8 cellular contexts compared by ENCODE assay signal in genomic region chr9:18255158-18255629, GRCh38.
A peak's percentile ranks its signal among the peaks of the same experiment; 100 is the strongest.
DNase-seq lines count a peak whose midpoint lies in the region; ATAC-seq, FAIRE-seq and TF ChIP-seq lines count a peak whose summit lies in the region.

No MANE protein-coding gene starts in this region.

- no peaks in the 10 kb centered on the region for H3K36me3 ChIP-seq in GM23248 (ENCODE audit: low read depth)
- H3K36me3 ChIP-seq in Karpas-422 (ENCODE audit: insufficient read depth, low read length): no peaks in the 10 kb centered on the region
- no peaks in the 10 kb centered on the region for H3K36me3 ChIP-seq in tibial artery

- H3K4me3 ChIP-seq in GM23248 (no peak overlapping the region), Karpas-422 (ENCODE audit: low read length) (no peak overlapping the region), tibial artery (no peak overlapping the region)

- intact Hi-C loops in activated T-helper 2 cell treated with anti-CD3 and anti-CD28 coated beads, Interferon-gamma antibody, Interleukin-2, Interleukin-4, amounts not matched to agents 10 μg/mL and 5 μg/mL and 100 μg/mL, durations not matched to agents 14 hours and 24 hours and 36 hours (cut with micrococcal nuclease): loop anchor here (1.0 to 5.0 kb wide), 3 partner anchors 187 to 1202 kb away; no protein-coding TSS in a partner anchor
- intact Hi-C loops in tibial artery (cut with DNase I; ENCODE audit: low total_unique reads): loop anchor here (5.0 kb wide), 3 partner anchors 187 to 922 kb away; no protein-coding TSS in a partner anchor

- peak overlapping the region; percentile 8; the same call in 1 of the 2 replicates for H3K27ac ChIP-seq in GM23248
- H3K27ac ChIP-seq in Karpas-422 (ENCODE audit: low read length): no peak overlapping the region
- H3K27ac ChIP-seq in tibial artery: no peak overlapping the region

- H3K4me1 ChIP-seq in GM23248 (ENCODE audit: insufficient read depth) (peaks cover 17% of the 10 kb centered on the region), Karpas-422 (ENCODE audit: low read length) (no peaks in the 10 kb centered on the region), tibial artery (peaks cover 0 to 3% (median 0%) of the 10 kb centered on the region in 4 donors)

- no peak overlapping the region for H3K4me3 Mint-ChIP-seq in activated T-helper 2 cell treated with anti-CD3 and anti-CD28 coated beads, Interferon-gamma antibody, Interleukin-2, Interleukin-4, amounts not matched to agents 10 μg/mL and 5 μg/mL and 100 μg/mL, durations not matched to agents 14 hours and 24 hours and 36 hours (ENCODE audit: low read depth)

- no peaks in the 10 kb centered on the region for H3K9me3 ChIP-seq in GM23248 (ENCODE audit: low read depth)
- H3K9me3 ChIP-seq in Karpas-422 (ENCODE audit: low read length): no peaks in the 10 kb centered on the region
- no peaks in the 10 kb centered on the region for H3K9me3 ChIP-seq in tibial artery

- ATAC-seq in omental fat pad (ENCODE audit: low FRiP score): no peak

- TF ChIP-seq CTCF in omental fat pad (IDR thresholded peaks at IDR 0.05) (peak in 2 of 3 donors; percentile 80 to 97), tibial artery (IDR thresholded peaks at IDR 0.05) (peak; percentile 89 to 90)

- H3K9me3 Mint-ChIP-seq in activated T-helper 2 cell treated with anti-CD3 and anti-CD28 coated beads, Interferon-gamma antibody, Interleukin-2, Interleukin-4, amounts not matched to agents 10 μg/mL and 5 μg/mL and 100 μg/mL, durations not matched to agents 14 hours and 24 hours and 36 hours: no peaks in the 10 kb centered on the region

- 0 to 2% methylated on average over 9 of the region's 9 CpGs for WGBS in GM23248 (ENCODE audit: low coverage in 1 of 2, low lambda C conversion rate in 2 of 2, missing lambda C conversion rate in 2 of 2), 2 experiments

- H4K20me1 ChIP-seq in GM23248 (ENCODE audit: insufficient read depth): no peaks in the 10 kb centered on the region
- H4K20me1 ChIP-seq in Karpas-422 (ENCODE audit: insufficient read depth, low read depth, low read length): no peaks in the 10 kb centered on the region

- H3K27me3 Mint-ChIP-seq in activated T-helper 2 cell treated with anti-CD3 and anti-CD28 coated beads, Interferon-gamma antibody, Interleukin-2, Interleukin-4, amounts not matched to agents 10 μg/mL and 5 μg/mL and 100 μg/mL, durations not matched to agents 14 hours and 24 hours and 36 hours (ENCODE audit: low read depth): peaks cover 6% of the 10 kb centered on the region

- H3K4me1 Mint-ChIP-seq in activated T-helper 2 cell treated with anti-CD3 and anti-CD28 coated beads, Interferon-gamma antibody, Interleukin-2, Interleukin-4, amounts not matched to agents 10 μg/mL and 5 μg/mL and 100 μg/mL, durations not matched to agents 14 hours and 24 hours and 36 hours (ENCODE audit: low read depth): peaks cover 7% of the 10 kb centered on the region

- H3K79me2 ChIP-seq in GM23248 (ENCODE audit: insufficient read depth) (no peaks in the 10 kb centered on the region), Karpas-422 (ENCODE audit: low read length) (no peaks in the 10 kb centered on the region)

- no peaks in the 10 kb centered on the region for H3K27me3 ChIP-seq in GM23248 (replicated peaks; ENCODE audit: insufficient read depth)
- H3K27me3 ChIP-seq in Karpas-422 (ENCODE audit: low read length): no peaks in the 10 kb centered on the region
- no peaks in the 10 kb centered on the region for H3K27me3 ChIP-seq in tibial artery

- no peaks in the 10 kb centered on the region for H3K9me2 ChIP-seq in GM23248 (ENCODE audit: insufficient read depth)
- no peaks in the 10 kb centered on the region for H3K9me2 ChIP-seq in Karpas-422 (replicated peaks; ENCODE audit: insufficient read depth, low read length)

- H2AFZ ChIP-seq in GM23248 (peak overlapping the region; percentile 19; the same call in 1 of the 2 replicates), Karpas-422 (ENCODE audit: low read length) (no peak overlapping the region)

- H3K4me2 ChIP-seq in GM23248 (ENCODE audit: unreplicated experiment): peak overlapping the region; percentile 36
- no peak overlapping the region for H3K4me2 ChIP-seq in Karpas-422 (ENCODE audit: low read depth, low read length, poor library complexity, severe bottlenecking)

- peak; percentile 89 for DNase-seq in ELR (ENCODE audit: low read depth)
- peak; percentile 89 for DNase-seq in GM23248
- DNase-seq in Karpas-422: peak; percentile 89
- DNase-seq in RPMI8226: peak; percentile 75
- peak; percentile 48 for DNase-seq in activated T-helper 2 cell treated with anti-CD3 and anti-CD28 coated beads, Interferon-gamma antibody, Interleukin-2, Interleukin-4, amounts not matched to agents 10 μg/mL and 5 μg/mL and 100 μg/mL, durations not matched to agents 14 hours and 24 hours and 36 hours (ENCODE audit: low spot score)
- peak; percentile 12 to 58 for DNase-seq in frontal cortex (ENCODE audit: low spot score in 2 of 2)
- DNase-seq in omental fat pad (ENCODE audit: low spot score): peak; percentile 65
- DNase-seq in tibial artery: peak; percentile 61 to 85

- H3F3A ChIP-seq in GM23248 (ENCODE audit: insufficient read depth): no peaks in the 10 kb centered on the region; the same call in none of the 2 replicates

- in situ Hi-C loops in GM23248 (cut with MboI): loop anchor here (10.0 to 25.0 kb wide), 3 partner anchors 182 to 760 kb away; no protein-coding TSS in a partner anchor

- peak; percentile 90 for FAIRE-seq in frontal cortex (lab: Jason Lieb, UNC)

- H3K36me3 Mint-ChIP-seq in activated T-helper 2 cell treated with anti-CD3 and anti-CD28 coated beads, Interferon-gamma antibody, Interleukin-2, Interleukin-4, amounts not matched to agents 10 μg/mL and 5 μg/mL and 100 μg/mL, durations not matched to agents 14 hours and 24 hours and 36 hours (ENCODE audit: low read depth): no peaks in the 10 kb centered on the region

- H3K9ac ChIP-seq in GM23248 (peak overlapping the region; percentile 9; the same call in 1 of the 2 replicates), Karpas-422 (ENCODE audit: low read length) (no peak overlapping the region)

- H3K27ac Mint-ChIP-seq in activated T-helper 2 cell treated with anti-CD3 and anti-CD28 coated beads, Interferon-gamma antibody, Interleukin-2, Interleukin-4, amounts not matched to agents 10 μg/mL and 5 μg/mL and 100 μg/mL, durations not matched to agents 14 hours and 24 hours and 36 hours: no peak overlapping the region

Comparison
In these comparisons a context has a peak if more than half of its experiments do, and no peak if none do; other contexts are left out.
1. DNase-seq: peak in every context shown above with its lines; median percentile 89 in ELR; 89 in GM23248; 89 in Karpas-422; 75 in RPMI8226; 73 in tibial artery; 65 in omental fat pad; 48 in activated T-helper 2 cell treated with anti-CD3 and anti-CD28 coated beads, Interferon-gamma antibody, Interleukin-2, Interleukin-4, amounts not matched to agents 10 μg/mL and 5 μg/mL and 100 μg/mL, durations not matched to agents 14 hours and 24 hours and 36 hours; 35 in frontal cortex.